9 cellular contexts compared by ENCODE assay signal in the genomic region with DNA sequence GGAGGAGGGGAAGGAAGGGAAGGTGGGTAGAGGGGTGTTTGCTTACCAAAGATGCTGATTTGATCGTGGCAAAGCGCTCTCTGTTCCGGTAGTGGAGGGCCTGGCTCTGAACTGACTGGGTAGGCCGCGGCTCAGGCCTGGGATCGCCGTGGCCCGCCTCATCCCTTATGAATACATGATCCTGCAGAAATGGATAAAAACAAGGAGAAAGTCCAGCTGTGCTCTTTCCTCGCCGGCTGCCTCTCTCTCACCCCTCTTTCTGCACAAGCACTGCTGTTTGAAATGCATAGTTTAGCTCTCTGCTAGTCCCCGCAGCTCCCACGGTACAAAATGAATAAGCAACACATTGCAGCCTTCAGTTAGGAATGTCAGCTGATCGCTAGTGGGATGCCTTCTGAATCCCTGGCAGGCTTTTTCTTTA. TPM values are rescaled to one million over a fixed set of nuclear protein-coding genes. Genes with fewer than 3 reads are reported as not detected.
DNase-seq lines count a peak whose midpoint lies in the region; ATAC-seq and TF ChIP-seq lines count a peak whose summit lies in the region.
"Had no signal": no experiment of that assay in that cellular context is flagged by ENCODE, and none has a peak within 500 bp of the region (broad histone marks: within the 10 kb centered on the region; RNA-seq: fewer than 3 reads in every experiment).

No MANE protein-coding gene starts in this region.

- no peaks in the 10 kb centered on the region for H3K27me3 ChIP-seq in MG63
- no peaks in the 10 kb centered on the region for H3K27me3 ChIP-seq in brain microvascular endothelial cell (replicated peaks)
- no peaks in the 10 kb centered on the region for H3K27me3 ChIP-seq in HAP-1 (ENCODE audit: low read depth)

- TF ChIP-seq CTCF in brain microvascular endothelial cell (IDR thresholded peaks at IDR 0.05; ENCODE audit: low read depth, low read length, missing control alignments), result no peak

- H3K36me3 ChIP-seq in MG63 (no peaks in the 10 kb centered on the region; the same call in 1 of the 2 replicates), brain microvascular endothelial cell (replicated peaks) (peaks cover 7% of the 10 kb centered on the region), HAP-1 (replicated peaks) (no peaks in the 10 kb centered on the region)

- in situ Hi-C loops in brain microvascular endothelial cell (cut with HindIII; ENCODE audit: low pct_ligation_motif_present, low sequenced_read_pairs), result loop anchor here (25.0 kb wide), 1 partner anchor 173 kb away; the partner anchor contains the start of gene TAOK3
- in situ Hi-C loops in HAP-1 (cut with MboI; ENCODE audit: low sequenced_read_pairs), result no loop called here

- DNase-seq in MG63 (peak; percentile 56), brain microvascular endothelial cell (peak; percentile 36), iPS-NIHi11 (ENCODE audit: low spot score) (peak; percentile 29), HAP-1 (ENCODE audit: low spot score in 2 of 2) (no peak), amniotic stem cell (lab: John Stamatoyannopoulos, UW) (no peak)
- DNase-seq: activated CD4-positive, alpha-beta T cell treated with anti-CD3 and anti-CD28 coated beads for 1 hour had no signal

- ATAC-seq in GM21447 (IDR thresholded peaks at IDR 0.05; ENCODE audit: unreplicated experiment) (no peak), HG03196 (IDR thresholded peaks at IDR 0.05; ENCODE audit: unreplicated experiment) (no peak)

- H3K9me3 ChIP-seq in MG63 (no peaks in the 10 kb centered on the region), HAP-1 (no peaks in the 10 kb centered on the region)

- H3K4me3 ChIP-seq in MG63 (peak overlapping the region; percentile 38), brain microvascular endothelial cell (ENCODE audit: low read depth, low read length) (peak overlapping the region; percentile 60), skin epidermis (peak overlapping the region in 3 of 7 experiments; percentile 6 to 15 (median 10)), HAP-1 (no peak overlapping the region)

- H3K4me1 ChIP-seq in HAP-1, result peaks cover 10% of the 10 kb centered on the region

- H3K27ac ChIP-seq in brain microvascular endothelial cell (peak overlapping the region; percentile 59), skin epidermis (peak overlapping the region in 18 of 21 experiments; percentile 2 to 70 (median 50))

RNA-seq across cellular contexts. Expression of gene PEBP1, which starts 53.8 kb away (rescaled TPM):
- 213 and 258 TPM in 2 replicates for total RNA-seq in MG63 (2014; rRNA removed; shearing (Covaris generic); ENCODE audit: low replicate concordance)

Comparison
In these comparisons a context has a peak if more than half of its experiments do, and no peak if none do; other contexts are left out.
1. DNase-seq: peak in MG63 (single experiment), brain microvascular endothelial cell (single experiment) and iPS-NIHi11 (single experiment); none in HAP-1 (0 of 2) and amniotic stem cell (single experiment).